ENCODE assay signal across 8 cellular contexts in the genomic region with DNA sequence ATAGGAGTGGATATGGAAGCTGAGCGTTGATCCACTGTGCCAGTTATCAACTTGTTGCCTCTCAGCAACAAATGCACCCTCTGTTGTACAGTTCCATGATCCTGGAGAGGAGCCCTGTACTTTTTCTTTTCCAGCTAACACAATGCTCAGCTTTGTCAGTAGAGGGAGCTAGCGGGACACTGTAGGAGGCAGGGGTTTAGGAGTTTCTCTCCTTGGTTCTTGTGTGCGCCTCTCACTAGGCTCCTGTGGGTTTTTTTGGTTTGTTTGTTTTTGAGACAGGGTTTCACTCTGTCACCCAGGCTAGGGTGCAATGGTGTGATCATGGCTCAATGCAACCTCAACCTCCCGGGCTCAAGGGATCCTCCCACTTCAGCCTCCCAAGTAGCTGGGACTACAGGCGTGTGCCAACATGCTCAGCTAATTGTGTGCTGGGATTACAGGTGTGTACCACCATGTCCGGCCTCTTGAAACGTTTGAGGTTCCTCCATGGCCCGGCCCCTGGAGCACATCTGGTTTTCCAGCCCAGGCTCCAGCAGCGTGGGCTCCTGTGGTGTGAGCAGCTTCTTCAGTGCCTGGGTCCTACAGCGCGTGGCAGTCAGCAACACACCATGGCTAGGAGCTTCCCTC. TPM values are rescaled to one million over a fixed set of nuclear protein-coding genes. Genes with fewer than 3 reads are reported as not detected.
A peak's percentile ranks its signal among the peaks of the same experiment; 100 is the strongest.
DNase-seq lines count a peak whose midpoint lies in the region; ATAC-seq and TF ChIP-seq lines count a peak whose summit lies in the region.

No MANE protein-coding gene starts in this region.

- no peaks in the 10 kb centered on the region for H3K9me3 Mint-ChIP-seq in neural progenitor cell

- H3K27ac Mint-ChIP-seq in neural progenitor cell, result no peak overlapping the region

- no peaks in the 10 kb centered on the region for H3K36me3 ChIP-seq in neural progenitor cell

- no peak overlapping the region for H3K4me2 ChIP-seq in neural progenitor cell

- ATAC-seq in HG03159 (IDR thresholded peaks at IDR 0.05; ENCODE audit: unreplicated experiment) (peak; percentile 72), HG02840 (IDR thresholded peaks at IDR 0.05; ENCODE audit: low FRiP score, unreplicated experiment) (no peak)

- DNase-seq in AG08395 (ENCODE audit: low spot score) (peak; percentile 89), GM12864 (ENCODE audit: low read depth) (peak; percentile 39), NCI-H748 (lab: John Stamatoyannopoulos, UW; ENCODE audit: unreplicated experiment) (peak; percentile 50), activated T-cell treated with anti-CD3 and anti-CD28 coated beads for 48 hours (ENCODE audit: low read depth) (peak; percentile 5), fibroblast of pulmonary artery (ENCODE audit: low read depth) (peak; percentile 83), neural progenitor cell (ENCODE audit: low spot score) (peak; percentile 83)

- H3K9me3 ChIP-seq in neural progenitor cell (ENCODE audit: low read depth), result no peaks in the 10 kb centered on the region

- no peak overlapping the region for H3K4me3 Mint-ChIP-seq in neural progenitor cell

- TF ChIP-seq CTCF in GM12864 (IDR thresholded peaks at IDR 0.05; ENCODE audit: low read depth, low read length, missing control alignments), result peak; percentile 92
- peak; percentile 98 for TF ChIP-seq CTCF in fibroblast of pulmonary artery (IDR thresholded peaks at IDR 0.05; ENCODE audit: low read length, missing control alignments)
- peak; percentile 88 for TF ChIP-seq CTCF in neural progenitor cell (IDR thresholded peaks at IDR 0.05)

- no peaks in the 10 kb centered on the region for H3K79me2 ChIP-seq in neural progenitor cell (ENCODE audit: low read depth)

- H3K27me3 Mint-ChIP-seq in neural progenitor cell (ENCODE audit: insufficient read depth, low read depth), result peaks cover 4% of the 10 kb centered on the region

- H3K9ac ChIP-seq in neural progenitor cell, result no peak overlapping the region

- no peak overlapping the region for H3K27ac ChIP-seq in neural progenitor cell

- peak overlapping the region; percentile 82 for H2AFZ ChIP-seq in neural progenitor cell (replicated peaks)

- H4K20me1 ChIP-seq in neural progenitor cell (ENCODE audit: low read depth), result no peaks in the 10 kb centered on the region

- H3K4me1 ChIP-seq in neural progenitor cell, result no peaks in the 10 kb centered on the region

- no peaks in the 10 kb centered on the region for H3K4me1 Mint-ChIP-seq in neural progenitor cell

- H3F3A ChIP-seq in neural progenitor cell (ENCODE audit: low read depth), result no peaks in the 10 kb centered on the region

- no peak overlapping the region for H3K4me3 ChIP-seq in GM12864 (ENCODE audit: low read depth, low read length)
- no peak overlapping the region for H3K4me3 ChIP-seq in fibroblast of pulmonary artery (replicated peaks; ENCODE audit: low read depth, low read length)
- no peak overlapping the region for H3K4me3 ChIP-seq in neural progenitor cell

- H3K36me3 Mint-ChIP-seq in neural progenitor cell, result no peaks in the 10 kb centered on the region

- H3K27me3 ChIP-seq in neural progenitor cell, result no peaks in the 10 kb centered on the region

RNA-seq across cellular contexts. Expression of a gene that starts 12.0 kb away (rescaled TPM):
- 7.1 and 21.9 TPM in 2 replicates for total RNA-seq in neural progenitor cell (ENCODE audit: low replicate concordance)

RNA-seq across cellular contexts. Expression of a gene that starts 14.5 kb away (rescaled TPM):
- 2.6 and 5.8 TPM in 2 replicates for total RNA-seq in neural progenitor cell (ENCODE audit: low replicate concordance)

RNA-seq across cellular contexts. Expression of a gene that starts 35.4 kb away (rescaled TPM):
- 13.7 and 28.6 TPM in 2 replicates for total RNA-seq in neural progenitor cell (ENCODE audit: low replicate concordance)

Comparison
In these comparisons a context has a peak if more than half of its experiments do, and no peak if none do; other contexts are left out.
1. DNase-seq: peak in every context shown above with its lines; median percentile 89 in AG08395; 83 in fibroblast of pulmonary artery; 83 in neural progenitor cell; 50 in NCI-H748; 39 in GM12864; 5 in activated T-cell treated with anti-CD3 and anti-CD28 coated beads for 48 hours.